18 cellular contexts compared by ENCODE assay signal in genomic region chr9:137484551-137485315, GRCh38. TPM values are rescaled to one million over a fixed set of nuclear protein-coding genes. Genes with fewer than 3 reads are reported as not detected.
"Had no signal": no experiment of that assay in that cellular context is flagged by ENCODE, and none has a peak within 500 bp of the region (broad histone marks: within the 10 kb centered on the region; RNA-seq: fewer than 3 reads in every experiment).

No MANE protein-coding gene starts in this region.

- H3K27me3 Mint-ChIP-seq: activated naive CD8-positive, alpha-beta T cell treated with anti-CD3 and anti-CD28 coated beads, Interleukin-2, amount 50 U/mL, for 24 hours had no signal

- ATAC-seq: activated CD8-positive, alpha-beta T cell treated with anti-CD3 and anti-CD28 coated beads, Interleukin-2, amount 10 ng/mL, durations not matched to agents 7 days and 5 days; activated naive CD8-positive, alpha-beta T cell treated with anti-CD3 and anti-CD28 coated beads, Interleukin-2, amount 50 U/mL, for 24 hours; heart left ventricle; natural killer cell; sciatic nerve had no signal

- H3K27ac ChIP-seq: heart left ventricle, upper lobe of left lung had no signal

- FAIRE-seq: astrocyte, endothelial cell of umbilical vein, islet of Langerhans had no signal

- H3K4me3 Mint-ChIP-seq: activated CD8-positive, alpha-beta T cell treated with anti-CD3 and anti-CD28 coated beads, Interleukin-2, amount 10 ng/mL, durations not matched to agents 7 days and 5 days; activated naive CD8-positive, alpha-beta T cell treated with anti-CD3 and anti-CD28 coated beads, Interleukin-2, amount 50 U/mL, for 24 hours; activated T-helper 1 cell treated with anti-CD3 and anti-CD28 coated beads, Interleukin-12 subunit alpha, Interleukin-12 subunit beta, Interleukin-2, Interleukin-4 antibody, amounts not matched to agents 30 ng/mL and 10 ng/mL and 1 ng/mL, durations not matched to agents 14 hours and 24 hours and 36 hours; natural killer cell had no signal

- DNase-seq: activated CD4-positive, alpha-beta T cell treated with anti-CD3 and anti-CD28 coated beads for 4 hours; activated CD8-positive, alpha-beta T cell treated with anti-CD3 and anti-CD28 coated beads, Interleukin-2, amount 10 ng/mL, durations not matched to agents 7 days and 5 days; activated naive CD4-positive, alpha-beta T cell; activated naive CD8-positive, alpha-beta T cell treated with anti-CD3 and anti-CD28 coated beads, Interleukin-2, amount 50 U/mL, for 24 hours; foreskin melanocyte; natural killer cell; occipital lobe; stimulated activated CD4-positive, alpha-beta T cell treated with anti-CD3 and anti-CD28 coated beads, Interleukin-12 subunit alpha, Interleukin-12 subunit beta, amount 100 ng/mL, for 4 hours; stimulated activated naive CD4-positive, alpha-beta T cell treated with Interleukin-2 at 50 U/mL for 16 hours; T-helper 9 cell had no signal

- H3K4me1 Mint-ChIP-seq: natural killer cell had no signal

- H3K36me3 ChIP-seq: upper lobe of left lung had no signal

- H3K4me3 ChIP-seq: heart left ventricle, upper lobe of left lung had no signal

- H3K27me3 ChIP-seq: heart left ventricle, upper lobe of left lung had no signal

- H3K9me3 ChIP-seq: heart left ventricle, upper lobe of left lung had no signal

- H3K9me3 Mint-ChIP-seq: activated naive CD8-positive, alpha-beta T cell treated with anti-CD3 and anti-CD28 coated beads, Interleukin-2, amount 50 U/mL, for 24 hours; activated T-helper 1 cell treated with anti-CD3 and anti-CD28 coated beads, Interleukin-12 subunit alpha, Interleukin-12 subunit beta, Interleukin-2, Interleukin-4 antibody, amounts not matched to agents 30 ng/mL and 10 ng/mL and 1 ng/mL, durations not matched to agents 14 hours and 24 hours and 36 hours; natural killer cell had no signal

- H3K4me1 ChIP-seq: upper lobe of left lung had no signal

- H3K27ac Mint-ChIP-seq: activated CD8-positive, alpha-beta T cell treated with anti-CD3 and anti-CD28 coated beads, Interleukin-2, amount 10 ng/mL, durations not matched to agents 7 days and 5 days; activated naive CD8-positive, alpha-beta T cell treated with anti-CD3 and anti-CD28 coated beads, Interleukin-2, amount 50 U/mL, for 24 hours; activated T-helper 1 cell treated with anti-CD3 and anti-CD28 coated beads, Interleukin-12 subunit alpha, Interleukin-12 subunit beta, Interleukin-2, Interleukin-4 antibody, amounts not matched to agents 30 ng/mL and 10 ng/mL and 1 ng/mL, durations not matched to agents 14 hours and 24 hours and 36 hours; natural killer cell had no signal

RNA-seq across cellular contexts. Expression of gene ENTPD8, which starts 43.6 kb away (rescaled TPM):
- total RNA-seq: activated CD8-positive, alpha-beta T cell treated with anti-CD3 and anti-CD28 coated beads, Interleukin-2, amount 10 ng/mL, durations not matched to agents 7 days and 5 days; activated T-helper 1 cell treated with anti-CD3 and anti-CD28 coated beads, Interleukin-12 subunit alpha, Interleukin-12 subunit beta, Interleukin-2, Interleukin-4 antibody, amounts not matched to agents 30 ng/mL and 10 ng/mL and 1 ng/mL, durations not matched to agents 14 hours and 24 hours and 36 hours; heart left ventricle; mononuclear cell; natural killer cell; sciatic nerve had no signal
- polyA plus RNA-seq: heart left ventricle had no signal
